In the genomic region with DNA sequence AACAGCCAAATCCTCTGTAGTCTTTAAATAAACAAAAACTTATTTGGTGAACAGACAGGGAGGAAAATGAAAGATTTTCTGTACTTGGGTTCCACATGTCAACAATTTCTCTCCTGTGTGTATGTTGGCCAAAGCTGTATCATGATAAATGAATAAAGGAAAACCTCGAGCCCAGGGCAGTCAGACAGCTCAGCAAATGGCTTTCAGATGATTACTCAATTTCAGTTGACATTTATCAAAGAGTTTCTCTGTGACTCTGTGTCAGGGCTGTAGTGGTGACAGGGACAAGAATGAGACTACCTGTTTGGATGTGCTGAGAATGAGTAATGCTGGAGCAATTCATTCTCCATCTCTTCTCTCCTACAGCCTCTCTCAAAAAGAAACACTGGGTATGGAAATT, we compare ENCODE assay signal across 22 cellular contexts. TPM values are rescaled to one million over a fixed set of nuclear protein-coding genes. Genes with fewer than 3 reads are reported as not detected.
DNase-seq lines count a peak whose midpoint lies in the region; ATAC-seq, FAIRE-seq and TF ChIP-seq lines count a peak whose summit lies in the region.
"Had no signal": no experiment of that assay in that cellular context is flagged by ENCODE, and none has a peak within 500 bp of the region (broad histone marks: within the 10 kb centered on the region; RNA-seq: fewer than 3 reads in every experiment).

No MANE protein-coding gene starts in this region.

- no peaks in the 10 kb centered on the region for H3K27me3 Mint-ChIP-seq in activated T-cell treated with anti-CD3 and anti-CD28 coated beads, Interleukin-2, amount 50 U/mL, for 72 hours (ENCODE audit: low read depth)
- H3K27me3 Mint-ChIP-seq: activated CD8-positive, alpha-beta memory T cell treated with anti-CD3 and anti-CD28 coated beads, Interleukin-2, amount 10 ng/mL, durations not matched to agents 7 days and 5 days had no signal

- H3K9ac ChIP-seq in fibroblast of lung (ENCODE audit: insufficient read depth, low read length) = no peak overlapping the region

- H3K4me3 ChIP-seq in fibroblast of lung (replicated peaks in 1 of 4; ENCODE audit: control extremely low read depth in 1 of 4, insufficient read depth in 1 of 4, low read depth in 3 of 4, low read length in 4 of 4) = no peak overlapping the region
- H3K4me3 ChIP-seq in osteoblast (ENCODE audit: insufficient read depth, low read length) = no peak overlapping the region
- H3K4me3 ChIP-seq: cardiac muscle cell, left lung, pancreas, sigmoid colon, vagina had no signal

- no peaks in the 10 kb centered on the region for H3K4me1 Mint-ChIP-seq in activated T-cell treated with anti-CD3 and anti-CD28 coated beads, Interleukin-2, amount 50 U/mL, for 72 hours (ENCODE audit: low read depth)
- H3K4me1 Mint-ChIP-seq: activated CD8-positive, alpha-beta memory T cell treated with anti-CD3 and anti-CD28 coated beads, Interleukin-2, amount 10 ng/mL, durations not matched to agents 7 days and 5 days had no signal

- no peak for FAIRE-seq in RCC 7860 (lab: Jason Lieb, UNC)
- FAIRE-seq: GM19239, pancreas had no signal

- H3K9me3 Mint-ChIP-seq in activated T-cell treated with anti-CD3 and anti-CD28 coated beads, Interleukin-2, amount 50 U/mL, for 72 hours = no peaks in the 10 kb centered on the region

- H3K27ac Mint-ChIP-seq in activated T-cell treated with anti-CD3 and anti-CD28 coated beads, Interleukin-2, amount 50 U/mL, for 72 hours = no peak overlapping the region
- H3K27ac Mint-ChIP-seq: activated CD8-positive, alpha-beta memory T cell treated with anti-CD3 and anti-CD28 coated beads, Interleukin-2, amount 10 ng/mL, durations not matched to agents 7 days and 5 days had no signal

- H3K36me3 Mint-ChIP-seq in activated T-cell treated with anti-CD3 and anti-CD28 coated beads, Interleukin-2, amount 50 U/mL, for 72 hours (ENCODE audit: insufficient read depth in 2 of 2) = peaks cover 3 to 13% of the 10 kb centered on the region in 2 donors

- H3K27me3 ChIP-seq in fibroblast of lung (ENCODE audit: control insufficient read depth, insufficient read depth, low read length) (no peaks in the 10 kb centered on the region), osteoblast (ENCODE audit: insufficient read depth, low read length) (no peaks in the 10 kb centered on the region)
- H3K27me3 ChIP-seq: cardiac muscle cell, left lung, pancreas, sigmoid colon, vagina had no signal

- H3K4me2 ChIP-seq in fibroblast of lung (ENCODE audit: extremely low read depth, insufficient read depth, low read length) (peak overlapping the region; percentile 1), osteoblast (ENCODE audit: insufficient read depth, low read length) (no peak overlapping the region)

- no peak overlapping the region for H3K4me3 Mint-ChIP-seq in activated T-cell treated with anti-CD3 and anti-CD28 coated beads, Interleukin-2, amount 50 U/mL, for 72 hours
- H3K4me3 Mint-ChIP-seq: activated CD8-positive, alpha-beta memory T cell treated with anti-CD3 and anti-CD28 coated beads, Interleukin-2, amount 10 ng/mL, durations not matched to agents 7 days and 5 days had no signal

- no peaks in the 10 kb centered on the region for H3K9me3 ChIP-seq in fibroblast of lung (ENCODE audit: control insufficient read depth, insufficient read depth, low read depth, low read length)
- H3K9me3 ChIP-seq in osteoblast (ENCODE audit: low read depth, low read length) = no peaks in the 10 kb centered on the region
- H3K9me3 ChIP-seq: left lung, pancreas, sigmoid colon, vagina had no signal

- H3K79me2 ChIP-seq in fibroblast of lung (ENCODE audit: control insufficient read depth, insufficient read depth, low read length) (no peaks in the 10 kb centered on the region), osteoblast (ENCODE audit: insufficient read depth, low read length) (no peaks in the 10 kb centered on the region)

- DNase-seq in activated T-cell treated with anti-CD3 and anti-CD28 coated beads, Interleukin-2, amount 50 U/mL, for 72 hours = no peak
- no peak for DNase-seq in activated T-cell treated with anti-CD3 and anti-CD28 coated beads for 4 hours
- DNase-seq in RCC 7860 (ENCODE audit: low spot score) = peak; percentile 9
- peak; percentile 32 to 45 for DNase-seq in fibroblast of lung (ENCODE audit: low read depth in 2 of 2)
- peak; percentile 58 for DNase-seq in osteoblast (ENCODE audit: insufficient read length, low spot score, missing footprints)
- DNase-seq: activated CD8-positive, alpha-beta memory T cell treated with anti-CD3 and anti-CD28 coated beads, Interleukin-2, amount 10 ng/mL, durations not matched to agents 7 days and 5 days; activated naive CD4-positive, alpha-beta T cell treated with anti-CD3 and anti-CD28 coated beads, Interleukin-2, amount 50 U/mL, for 16 hours; effector CD8-positive, alpha-beta T cell; left lung; NCI-H1694; NCI-H446; NK-92 treated with Interleukin-12 subunit alpha and Interleukin-12 subunit beta, amount 100 ng/mL, for 24 hours; pancreas; sigmoid colon; stimulated activated CD4-positive, alpha-beta T cell treated with anti-CD3 and anti-CD28 coated beads, Interleukin-2, amount 100 ng/mL, for 24 hours; WERI-Rb-1 had no signal

- H3K36me3 ChIP-seq in fibroblast of lung (ENCODE audit: control insufficient read depth, insufficient read depth, low read length) (peaks cover 2% of the 10 kb centered on the region), osteoblast (ENCODE audit: insufficient read depth, low read length) (peaks cover 34% of the 10 kb centered on the region)

- H4K20me1 ChIP-seq in fibroblast of lung (ENCODE audit: control insufficient read depth, extremely low read depth, insufficient read depth, low read length) (no peaks in the 10 kb centered on the region), osteoblast (ENCODE audit: insufficient read depth, low read length) (peaks cover 4% of the 10 kb centered on the region)

- TF ChIP-seq CTCF in fibroblast of lung (conservative IDR thresholded peaks at IDR 0.05 in 1 of 2, IDR thresholded peaks at IDR 0.05 in 1 of 2; ENCODE audit: low read depth in 1 of 2, low read length in 2 of 2) (no peak), osteoblast (IDR thresholded peaks at IDR 0.05; ENCODE audit: extremely low read depth, low read depth, low read length) (no peak)

- H2AFZ ChIP-seq in fibroblast of lung (ENCODE audit: low read length) = no peak overlapping the region
- no peak overlapping the region for H2AFZ ChIP-seq in osteoblast (ENCODE audit: low read length)

- H3K27ac ChIP-seq in fibroblast of lung (ENCODE audit: insufficient read depth, low read length) (no peak overlapping the region), osteoblast (ENCODE audit: low read depth, low read length) (no peak overlapping the region)
- H3K27ac ChIP-seq: cardiac muscle cell, pancreas, vagina, WERI-Rb-1 had no signal

- ATAC-seq in activated T-cell treated with anti-CD3 and anti-CD28 coated beads, Interleukin-2, amount 50 U/mL, for 72 hours (replicated peaks in 1 of 2) = peak; percentile 75 to 87
- ATAC-seq in HG03571 (IDR thresholded peaks at IDR 0.05; ENCODE audit: unreplicated experiment) (no peak), GM21723 (IDR thresholded peaks at IDR 0.05; ENCODE audit: unreplicated experiment) (no peak), GM21360 (IDR thresholded peaks at IDR 0.05; ENCODE audit: unreplicated experiment) (no peak)
- ATAC-seq: activated CD8-positive, alpha-beta memory T cell treated with anti-CD3 and anti-CD28 coated beads, Interleukin-2, amount 10 ng/mL, durations not matched to agents 7 days and 5 days; left lung had no signal

- H3K4me1 ChIP-seq in fibroblast of lung (ENCODE audit: control insufficient read depth, extremely low read depth, insufficient read depth, low read length) (peaks cover 5% of the 10 kb centered on the region), osteoblast (ENCODE audit: insufficient read depth, low read length) (no peaks in the 10 kb centered on the region)
- H3K4me1 ChIP-seq: left lung, pancreas, vagina had no signal

RNA-seq across cellular contexts. Expression of a gene that starts 45.7 kb away (rescaled TPM):
- under 1 TPM; 0.17 to 0.58 TPM for total RNA-seq in activated T-cell treated with anti-CD3 and anti-CD28 coated beads, Interleukin-2, amount 50 U/mL, for 72 hours
- total RNA-seq in fibroblast of lung (8.0 and 13.4 TPM in 2 replicates), osteoblast (2.5 and 3.2 TPM in 2 replicates)
- 52.9 and 86.5 TPM in 2 replicates for polyA plus RNA-seq in fibroblast of lung
- polyA plus RNA-seq in fibroblast of lung (2012) = 57.5 and 87.9 TPM in 2 replicates
- polyA minus RNA-seq in fibroblast of lung (ENCODE audit: low replicate concordance) = 70.0 and 100 TPM in 2 replicates
- polyA plus RNA-seq: cardiac muscle cell had no signal

Comparison
In these comparisons a context has a peak if more than half of its experiments do, and no peak if none do; other contexts are left out.
1. ATAC-seq: peak in activated T-cell treated with anti-CD3 and anti-CD28 coated beads, Interleukin-2, amount 50 U/mL, for 72 hours (2 of 2); none in HG03571 (single experiment), GM21723 (single experiment) and GM21360 (single experiment).
2. DNase-seq: peak in RCC 7860 (single experiment), fibroblast of lung (2 of 2) and osteoblast (single experiment); none in activated T-cell treated with anti-CD3 and anti-CD28 coated beads, Interleukin-2, amount 50 U/mL, for 72 hours (0 of 2) and activated T-cell treated with anti-CD3 and anti-CD28 coated beads for 4 hours (single experiment).